ENCODE assay signal across 1 cellular context in the genomic region with DNA sequence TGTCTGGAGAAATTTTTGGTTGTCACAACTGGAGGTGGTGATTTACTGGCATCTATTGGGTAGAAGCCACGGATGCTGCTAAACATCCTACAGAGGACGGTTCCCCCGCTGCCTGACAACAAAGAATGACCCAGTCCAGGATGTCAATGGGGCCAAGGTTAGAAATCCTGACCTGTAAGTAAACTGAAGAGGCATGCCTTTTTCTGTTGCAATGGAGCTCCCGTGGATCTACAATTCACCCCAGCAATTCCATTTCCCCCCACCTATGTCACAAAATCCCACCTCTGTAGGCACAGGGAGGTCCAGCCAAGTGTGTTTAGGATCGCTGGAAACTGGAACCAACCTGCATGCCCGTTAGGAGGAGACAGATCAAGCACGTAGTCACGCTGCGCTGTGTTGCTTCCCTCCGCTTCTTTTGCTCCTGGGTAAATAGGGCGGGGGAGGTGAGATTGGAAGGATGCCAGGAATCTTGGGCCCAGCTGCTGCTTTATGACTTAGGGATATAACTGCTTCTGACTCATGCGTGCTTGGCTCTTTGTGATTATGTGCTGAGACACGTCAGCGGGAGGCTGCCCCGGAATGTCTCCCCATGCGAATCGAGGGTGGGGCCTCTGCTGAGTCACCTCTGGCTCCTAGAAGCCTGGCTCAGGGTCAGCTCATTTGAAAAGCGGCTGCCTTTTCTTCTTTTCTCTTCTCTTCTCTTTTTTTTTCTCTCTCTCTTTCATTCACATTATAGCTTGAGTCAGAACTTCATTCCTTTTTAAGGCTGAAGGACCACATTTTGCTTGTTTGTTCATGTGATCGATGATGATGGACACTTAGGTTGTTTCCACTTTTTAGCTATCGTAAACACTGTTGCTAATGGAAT.
TF ChIP-seq lines count a peak whose summit lies in the region.

No MANE protein-coding gene starts in this region.

TF ChIP-seq in IMR-90, 13 proteins besides CTCF, POLR2A, EP300 and RAD21:
- TF ChIP-seq, protein P1, sequence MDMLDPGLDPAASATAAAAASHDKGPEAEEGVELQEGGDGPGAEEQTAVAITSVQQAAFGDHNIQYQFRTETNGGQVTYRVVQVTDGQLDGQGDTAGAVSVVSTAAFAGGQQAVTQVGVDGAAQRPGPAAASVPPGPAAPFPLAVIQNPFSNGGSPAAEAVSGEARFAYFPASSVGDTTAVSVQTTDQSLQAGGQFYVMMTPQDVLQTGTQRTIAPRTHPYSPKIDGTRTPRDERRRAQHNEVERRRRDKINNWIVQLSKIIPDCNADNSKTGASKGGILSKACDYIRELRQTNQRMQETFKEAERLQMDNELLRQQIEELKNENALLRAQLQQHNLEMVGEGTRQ (IDR thresholded peaks at IDR 0.05; ENCODE audit: low read depth, low read length): no peak
- TF ChIP-seq MAZ (IDR thresholded peaks at IDR 0.05; ENCODE audit: borderline replicate concordance, low read depth, low read length): peak; percentile 94
- peak; percentile 67; the same call in 1 of the 2 replicates for TF ChIP-seq MAFK (IDR thresholded peaks at IDR 0.05; ENCODE audit: low read depth, low read length)
- TF ChIP-seq BHLHE40 (IDR thresholded peaks at IDR 0.05; ENCODE audit: low read depth, low read length): peak; percentile 74
- no peak for TF ChIP-seq RFX5 (IDR thresholded peaks at IDR 0.05; ENCODE audit: low read depth, low read length)
- no peak for TF ChIP-seq RCOR1 (IDR thresholded peaks at IDR 0.05; ENCODE audit: insufficient replicate concordance, low read length)
- peak; percentile 92 for TF ChIP-seq NFE2L2 (IDR thresholded peaks at IDR 0.05; ENCODE audit: low read depth, low read length)
- peak; percentile 99 for TF ChIP-seq FOS (IDR thresholded peaks at IDR 0.05; ENCODE audit: low read depth, low read length)
- TF ChIP-seq MXI1 (IDR thresholded peaks at IDR 0.05; ENCODE audit: borderline replicate concordance, low read depth, low read length): peak; percentile 72
